In the genomic region with DNA sequence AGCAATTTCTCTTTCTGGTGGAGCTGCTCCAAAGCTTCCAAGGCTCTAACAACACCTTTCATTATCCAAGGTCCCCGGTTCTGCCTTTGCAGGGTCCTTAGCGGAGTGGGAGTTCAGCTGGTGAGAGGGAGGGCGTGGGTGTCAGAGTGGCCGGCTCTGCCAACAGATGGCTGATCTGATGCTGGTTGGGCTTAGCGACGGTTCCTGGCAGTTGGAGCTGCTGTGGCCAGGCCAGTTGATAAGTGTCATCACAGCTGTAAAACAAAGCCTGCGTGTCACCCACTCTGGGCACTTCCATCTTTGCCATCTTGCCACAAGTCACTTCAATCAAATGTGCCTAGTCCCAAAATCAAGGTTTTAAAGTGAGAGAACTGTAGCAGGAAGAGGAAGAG, we compare ENCODE assay signal across 10 cellular contexts. TPM values are rescaled to one million over a fixed set of nuclear protein-coding genes. Genes with fewer than 3 reads are reported as not detected.
DNase-seq lines count a peak whose midpoint lies in the region; ATAC-seq and TF ChIP-seq lines count a peak whose summit lies in the region.
"Had no signal": no experiment of that assay in that cellular context is flagged by ENCODE, and none has a peak within 500 bp of the region (broad histone marks: within the 10 kb centered on the region; RNA-seq: fewer than 3 reads in every experiment).

No MANE protein-coding gene starts in this region.

- H3K27ac ChIP-seq in GM23248 (peak overlapping the region; percentile 37), left ventricle myocardium inferior (replicated peaks) (peak overlapping the region; percentile 88)

- peak overlapping the region; percentile 24 for H2AFZ ChIP-seq in GM23248

- in situ Hi-C loops in GM23248 (cut with MboI), result no loop called here

- H3K4me3 Mint-ChIP-seq in T-helper 17 cell, result no peak overlapping the region
- peak overlapping the region; percentile 18 for H3K4me3 Mint-ChIP-seq in stimulated activated effector memory CD8-positive, alpha-beta T cell treated with anti-CD3 and anti-CD28 coated beads, Interleukin-12 subunit alpha, Interleukin-12 subunit beta, amount 100 ng/mL, for 72 hours
- H3K4me3 Mint-ChIP-seq: type B pancreatic cell had no signal

- peak overlapping the region; percentile 63 for H3K4me2 ChIP-seq in GM23248 (ENCODE audit: unreplicated experiment)

- intact Hi-C loops in left ventricle myocardium inferior (cut with micrococcal nuclease), result no loop called here

- no peak for ATAC-seq in T-helper 17 cell
- no peak for ATAC-seq in stimulated activated effector memory CD8-positive, alpha-beta T cell treated with anti-CD3 and anti-CD28 coated beads, Interleukin-12 subunit alpha, Interleukin-12 subunit beta, amount 100 ng/mL, for 72 hours
- ATAC-seq in GM18502 (IDR thresholded peaks at IDR 0.05; ENCODE audit: poor library complexity, unreplicated experiment), result no peak
- ATAC-seq in HG02852 (IDR thresholded peaks at IDR 0.05; ENCODE audit: unreplicated experiment), result no peak
- ATAC-seq in GM18868 (IDR thresholded peaks at IDR 0.05; ENCODE audit: unreplicated experiment), result no peak

- H3K27me3 ChIP-seq in GM23248 (replicated peaks; ENCODE audit: insufficient read depth), result no peaks in the 10 kb centered on the region
- H3K27me3 ChIP-seq in left ventricle myocardium inferior (ENCODE audit: low read depth), result no peaks in the 10 kb centered on the region

- H3K79me2 ChIP-seq in GM23248 (ENCODE audit: insufficient read depth), result peaks cover 44% of the 10 kb centered on the region

- peak; percentile 78 for DNase-seq in GM23248
- DNase-seq in T-helper 17 cell, result no peak
- peak; percentile 48 for DNase-seq in left ventricle myocardium inferior
- DNase-seq in stimulated activated effector memory CD8-positive, alpha-beta T cell treated with anti-CD3 and anti-CD28 coated beads, Interleukin-12 subunit alpha, Interleukin-12 subunit beta, amount 100 ng/mL, for 72 hours (ENCODE audit: low spot score in 2 of 2), result no peak
- DNase-seq in germinal center (ENCODE audit: low spot score), result no peak
- DNase-seq: activated CD8-positive, alpha-beta memory T cell treated with anti-CD3 and anti-CD28 coated beads, Interleukin-2, amount 50 U/mL, for 48 hours had no signal

- WGBS in GM23248 (ENCODE audit: low coverage in 1 of 2, low lambda C conversion rate in 2 of 2, missing lambda C conversion rate in 2 of 2), 2 experiments, result 16 to 18% methylated on average over 7 of the region's 7 CpGs

- H3K27ac Mint-ChIP-seq in T-helper 17 cell, result peak overlapping the region; percentile 53
- H3K27ac Mint-ChIP-seq in stimulated activated effector memory CD8-positive, alpha-beta T cell treated with anti-CD3 and anti-CD28 coated beads, Interleukin-12 subunit alpha, Interleukin-12 subunit beta, amount 100 ng/mL, for 72 hours, result no peak overlapping the region
- H3K27ac Mint-ChIP-seq: type B pancreatic cell had no signal

- H4K20me1 ChIP-seq in GM23248 (ENCODE audit: insufficient read depth), result no peaks in the 10 kb centered on the region

- no peak overlapping the region for H3K4me3 ChIP-seq in GM23248
- H3K4me3 ChIP-seq in left ventricle myocardium inferior, result peak overlapping the region; percentile 20

- peaks cover 5% of the 10 kb centered on the region for H3K27me3 Mint-ChIP-seq in T-helper 17 cell

- no peaks in the 10 kb centered on the region for H3K9me2 ChIP-seq in GM23248 (ENCODE audit: insufficient read depth)

- H3K9ac ChIP-seq in GM23248, result peak overlapping the region; percentile 12; the same call in 1 of the 2 replicates

- peaks cover 19% of the 10 kb centered on the region for H3K4me1 Mint-ChIP-seq in T-helper 17 cell
- H3K4me1 Mint-ChIP-seq in stimulated activated effector memory CD8-positive, alpha-beta T cell treated with anti-CD3 and anti-CD28 coated beads, Interleukin-12 subunit alpha, Interleukin-12 subunit beta, amount 100 ng/mL, for 72 hours, result peaks cover 55% of the 10 kb centered on the region

- H3F3A ChIP-seq in GM23248 (ENCODE audit: insufficient read depth), result 0 out of 2 replicates have a peak, but pooled peaks cover 4% of the 10 kb centered on the region

- H3K36me3 ChIP-seq in GM23248 (ENCODE audit: low read depth), result no peaks in the 10 kb centered on the region
- no peaks in the 10 kb centered on the region for H3K36me3 ChIP-seq in left ventricle myocardium inferior

- H3K4me1 ChIP-seq in GM23248 (ENCODE audit: insufficient read depth) (peaks cover 11% of the 10 kb centered on the region), left ventricle myocardium inferior (peaks cover 54% of the 10 kb centered on the region)

- H3K36me3 Mint-ChIP-seq in T-helper 17 cell (ENCODE audit: low read depth), result peaks cover 2% of the 10 kb centered on the region
- peaks cover 55% of the 10 kb centered on the region for H3K36me3 Mint-ChIP-seq in stimulated activated effector memory CD8-positive, alpha-beta T cell treated with anti-CD3 and anti-CD28 coated beads, Interleukin-12 subunit alpha, Interleukin-12 subunit beta, amount 100 ng/mL, for 72 hours
- H3K36me3 Mint-ChIP-seq: type B pancreatic cell had no signal

- no peaks in the 10 kb centered on the region for H3K9me3 Mint-ChIP-seq in stimulated activated effector memory CD8-positive, alpha-beta T cell treated with anti-CD3 and anti-CD28 coated beads, Interleukin-12 subunit alpha, Interleukin-12 subunit beta, amount 100 ng/mL, for 72 hours
- H3K9me3 Mint-ChIP-seq: type B pancreatic cell had no signal

- no peaks in the 10 kb centered on the region for H3K9me3 ChIP-seq in GM23248 (ENCODE audit: low read depth)
- H3K9me3 ChIP-seq in T-helper 17 cell (ENCODE audit: control insufficient read depth, low read length, poor library complexity, severe bottlenecking), result no peaks in the 10 kb centered on the region
- no peaks in the 10 kb centered on the region for H3K9me3 ChIP-seq in left ventricle myocardium inferior (replicated peaks)

- TF ChIP-seq CTCF in left ventricle myocardium inferior (IDR thresholded peaks at IDR 0.05; ENCODE audit: borderline replicate concordance), result no peak

RNA-seq across cellular contexts. Expression of a gene that starts 36.3 kb away (rescaled TPM):
- 1.8 and 3.8 TPM in 2 replicates for total RNA-seq in GM23248 (2014; rRNA removed; shearing (Covaris generic))
- 7.0 and 7.7 TPM in 2 replicates for polyA plus RNA-seq in GM23248 (2016; fragmentation: Nextera tagmentation; extraction: Ambion mirVana)
- total RNA-seq in T-helper 17 cell (10 to 100 TPM; 49.3 to 70.0 TPM), left ventricle myocardium inferior (13.8 TPM)

Comparison
In these comparisons a context has a peak if more than half of its experiments do, and no peak if none do; other contexts are left out.
1. DNase-seq: peak in GM23248 (single experiment) and left ventricle myocardium inferior (single experiment); none in T-helper 17 cell (0 of 3), stimulated activated effector memory CD8-positive, alpha-beta T cell treated with anti-CD3 and anti-CD28 coated beads, Interleukin-12 subunit alpha, Interleukin-12 subunit beta, amount 100 ng/mL, for 72 hours (0 of 2) and germinal center (single experiment).